In genomic region chr1:63903947-63904346, GRCh38 we compare ENCODE assay signal across 18 cellular contexts.
"Had no signal": no experiment of that assay in that cellular context is flagged by ENCODE, and none has a peak within 500 bp of the region (broad histone marks: within the 10 kb centered on the region; RNA-seq: fewer than 3 reads in every experiment).

No MANE protein-coding gene starts in this region.

- H3K9me3 Mint-ChIP-seq: activated CD4-positive, alpha-beta T cell treated with anti-CD3 and anti-CD28 coated beads, Interleukin-2, amount 10 ng/mL, durations not matched to agents 24 days and 14 days; activated naive CD4-positive, alpha-beta T cell treated with anti-CD3 and anti-CD28 coated beads, Interleukin-2, amount 10 ng/mL, durations not matched to agents 7 days and 5 days; activated T-cell treated with anti-CD3 and anti-CD28 coated beads, Interleukin-2, amount 50 U/mL, for 4 hours; dendritic cell treated with granulocyte-macrophage colony-stimulating factor and Interleukin-4, amounts not matched to agents 40 ng/mL and 50 ng/mL, for 4 days; immature natural killer cell; natural killer cell treated with Interleukin-12 subunit alpha and Interleukin-12 subunit beta and Interleukin-15 and Interleukin-18, amount 100 ng/mL, for 72 hours had no signal

- H3K27me3 ChIP-seq: esophagus squamous epithelium, neutrophil, pancreas, right lobe of liver, upper lobe of left lung had no signal

- DNase-seq: activated CD4-positive, alpha-beta T cell treated with anti-CD3 and anti-CD28 coated beads, Interleukin-2, amount 10 ng/mL, durations not matched to agents 24 days and 14 days; activated CD8-positive, alpha-beta memory T cell treated with anti-CD3 and anti-CD28 coated beads, Interleukin-2, amount 50 U/mL, for 4 hours; activated naive CD4-positive, alpha-beta T cell treated with anti-CD3 and anti-CD28 coated beads, Interleukin-2, amount 10 ng/mL, durations not matched to agents 7 days and 5 days; activated T-cell treated with anti-CD3 and anti-CD28 coated beads, Interleukin-2, amount 50 U/mL, for 4 hours; effector CD8-positive, alpha-beta T cell; esophagus squamous epithelium; immature natural killer cell; pancreas; right lobe of liver; small intestine; stimulated activated CD4-positive, alpha-beta T cell treated with anti-CD3 and anti-CD28 coated beads, Interleukin-4, amount 100 ng/mL, for 1 hour; T-helper 1 cell; T-helper 9 cell; upper lobe of left lung had no signal

- H3K36me3 Mint-ChIP-seq: activated naive CD4-positive, alpha-beta T cell treated with anti-CD3 and anti-CD28 coated beads, Interleukin-2, amount 10 ng/mL, durations not matched to agents 7 days and 5 days; immature natural killer cell; natural killer cell treated with Interleukin-12 subunit alpha and Interleukin-12 subunit beta and Interleukin-15 and Interleukin-18, amount 100 ng/mL, for 72 hours had no signal

- H3K4me3 Mint-ChIP-seq: activated CD4-positive, alpha-beta T cell treated with anti-CD3 and anti-CD28 coated beads, Interleukin-2, amount 10 ng/mL, durations not matched to agents 24 days and 14 days; activated naive CD4-positive, alpha-beta T cell treated with anti-CD3 and anti-CD28 coated beads, Interleukin-2, amount 10 ng/mL, durations not matched to agents 7 days and 5 days; activated T-cell treated with anti-CD3 and anti-CD28 coated beads, Interleukin-2, amount 50 U/mL, for 4 hours; dendritic cell treated with granulocyte-macrophage colony-stimulating factor and Interleukin-4, amounts not matched to agents 40 ng/mL and 50 ng/mL, for 4 days; immature natural killer cell; natural killer cell treated with Interleukin-12 subunit alpha and Interleukin-12 subunit beta and Interleukin-15 and Interleukin-18, amount 100 ng/mL, for 72 hours had no signal

- H3K4me1 ChIP-seq: right lobe of liver had no signal

- H3K4me3 ChIP-seq: esophagus squamous epithelium, pancreas, right lobe of liver, thoracic aorta, upper lobe of left lung had no signal

- H3K36me3 ChIP-seq: esophagus squamous epithelium, neutrophil, pancreas, right lobe of liver, thoracic aorta, upper lobe of left lung had no signal

- H3K27ac Mint-ChIP-seq: activated CD4-positive, alpha-beta T cell treated with anti-CD3 and anti-CD28 coated beads, Interleukin-2, amount 10 ng/mL, durations not matched to agents 24 days and 14 days; activated naive CD4-positive, alpha-beta T cell treated with anti-CD3 and anti-CD28 coated beads, Interleukin-2, amount 10 ng/mL, durations not matched to agents 7 days and 5 days; dendritic cell treated with granulocyte-macrophage colony-stimulating factor and Interleukin-4, amounts not matched to agents 40 ng/mL and 50 ng/mL, for 4 days; immature natural killer cell; natural killer cell treated with Interleukin-12 subunit alpha and Interleukin-12 subunit beta and Interleukin-15 and Interleukin-18, amount 100 ng/mL, for 72 hours had no signal

- ATAC-seq: activated T-cell treated with anti-CD3 and anti-CD28 coated beads, Interleukin-2, amount 50 U/mL, for 4 hours; natural killer cell treated with Interleukin-12 subunit alpha and Interleukin-12 subunit beta and Interleukin-15 and Interleukin-18, amount 100 ng/mL, for 72 hours; pancreas; right lobe of liver had no signal

- H3K4me1 Mint-ChIP-seq: activated CD4-positive, alpha-beta T cell treated with anti-CD3 and anti-CD28 coated beads, Interleukin-2, amount 10 ng/mL, durations not matched to agents 24 days and 14 days; activated naive CD4-positive, alpha-beta T cell treated with anti-CD3 and anti-CD28 coated beads, Interleukin-2, amount 10 ng/mL, durations not matched to agents 7 days and 5 days; immature natural killer cell had no signal

- H3K9me3 ChIP-seq: esophagus squamous epithelium, neutrophil, pancreas, right lobe of liver, thoracic aorta, upper lobe of left lung had no signal

- H3K27me3 Mint-ChIP-seq: activated CD4-positive, alpha-beta T cell treated with anti-CD3 and anti-CD28 coated beads, Interleukin-2, amount 10 ng/mL, durations not matched to agents 24 days and 14 days; dendritic cell treated with granulocyte-macrophage colony-stimulating factor and Interleukin-4, amounts not matched to agents 40 ng/mL and 50 ng/mL, for 4 days had no signal

- H3K27ac ChIP-seq: esophagus squamous epithelium, neutrophil, pancreas, right lobe of liver, upper lobe of left lung had no signal
